In genomic region chr22:31106001-31106571, GRCh38 we compare ENCODE assay signal across 9 cellular contexts. TPM values are rescaled to one million over a fixed set of nuclear protein-coding genes. Genes with fewer than 3 reads are reported as not detected.
DNase-seq lines count a peak whose midpoint lies in the region; ATAC-seq, FAIRE-seq and TF ChIP-seq lines count a peak whose summit lies in the region.
"Had no signal": no experiment of that assay in that cellular context is flagged by ENCODE, and none has a peak within 500 bp of the region (broad histone marks: within the 10 kb centered on the region; RNA-seq: fewer than 3 reads in every experiment).

No MANE protein-coding gene starts in this region.

- peaks cover 19% of the 10 kb centered on the region for H3K36me3 ChIP-seq in right atrium auricular region

- no peaks in the 10 kb centered on the region for H3K9me3 ChIP-seq in right atrium auricular region

- H3K4me1 ChIP-seq in right atrium auricular region, result peaks cover 0 to 45% of the 10 kb centered on the region in 2 donors

- FAIRE-seq in frontal cortex (lab: Jason Lieb, UNC), result no peak

- ATAC-seq in Right ventricle myocardium superior (ENCODE audit: poor library complexity) (no peak), GM21528 (IDR thresholded peaks at IDR 0.05; ENCODE audit: low FRiP score, unreplicated experiment) (no peak)

- H3K27me3 ChIP-seq in right atrium auricular region, result no peaks in the 10 kb centered on the region

- peak overlapping the region; percentile 68 to 83 for H3K4me3 ChIP-seq in right atrium auricular region
- peak overlapping the region; percentile 92 for H3K4me3 ChIP-seq in choroid plexus epithelial cell (ENCODE audit: low read depth, low read length)

- no peak for DNase-seq in right atrium auricular region (ENCODE audit: low spot score)
- no peak for DNase-seq in Right ventricle myocardium superior
- DNase-seq in choroid plexus epithelial cell (ENCODE audit: low read depth), result no peak
- peak; percentile 36 for DNase-seq in myocyte (ENCODE audit: low read depth)
- no peak for DNase-seq in frontal cortex (ENCODE audit: low spot score in 2 of 2)
- no peak for DNase-seq in AG20443 (ENCODE audit: low spot score)
- no peak for DNase-seq in stimulated activated CD4-positive, alpha-beta T cell treated with anti-CD3 and anti-CD28 coated beads, Interleukin-4, amount 100 ng/mL, for 1 hour

- H3K27ac ChIP-seq in right atrium auricular region, result peak overlapping the region; percentile 94 to 98

- TF ChIP-seq CTCF in right atrium auricular region (IDR thresholded peaks at IDR 0.05) (no peak), choroid plexus epithelial cell (conservative IDR thresholded peaks at IDR 0.05; ENCODE audit: low read depth, low read length) (peak; percentile 20)

- intact Hi-C loops in Right ventricle myocardium superior (cut with DNase I), result loop anchor here (10.0 kb wide), 1 partner anchor 109 kb away; the partner anchor contains the start of gene LIMK2

RNA-seq across cellular contexts. Expression of gene SELENOM, which starts 1.3 kb away (rescaled TPM):
- total RNA-seq in right atrium auricular region (100 to 1,000 TPM; 133 to 358 TPM), Right ventricle myocardium superior (43.4 TPM), myocyte (223 and 238 TPM in 2 replicates), frontal cortex (11.8 TPM)
- polyA plus RNA-seq in myocyte (2012), result 257 TPM

RNA-seq across cellular contexts. Expression of gene INPP5J, which starts 16.7 kb away (rescaled TPM):
- total RNA-seq in right atrium auricular region, result 10 to 100 TPM; 17.6 to 26.3 TPM
- 15.4 TPM for total RNA-seq in Right ventricle myocardium superior
- total RNA-seq in myocyte, result 0.40 and 0.57 TPM in 2 replicates
- 0.61 TPM for polyA plus RNA-seq in myocyte (2012)
- total RNA-seq in frontal cortex, result 2.0 TPM

RNA-seq across cellular contexts. Expression of gene SMTN, which starts 25.0 kb away (rescaled TPM):
- 100 to 1,000 TPM in 1 of 2 donors, 10 to 100 TPM in 1; 81.4 to 183 TPM for total RNA-seq in right atrium auricular region
- 256 TPM for total RNA-seq in Right ventricle myocardium superior
- total RNA-seq in myocyte, result 210 and 293 TPM in 2 replicates
- 66.0 TPM for polyA plus RNA-seq in myocyte (2012)
- 9.0 TPM for total RNA-seq in frontal cortex

RNA-seq across cellular contexts. Expression of gene PLA2G3, which starts 34.2 kb away (rescaled TPM):
- total RNA-seq in right atrium auricular region, result not detected
- total RNA-seq in Right ventricle myocardium superior, result not detected
- total RNA-seq in myocyte, result 0.21 and 1.7 TPM in 2 replicates
- polyA plus RNA-seq in myocyte (2012), result 0.35 TPM
- total RNA-seq in frontal cortex, result under 0.01 TPM
- total RNA-seq: lung microvascular endothelial cell had no signal

RNA-seq across cellular contexts. Expression of gene RNF185, which starts 53.9 kb away (rescaled TPM):
- total RNA-seq in right atrium auricular region (10 to 100 TPM; 17.6 to 26.8 TPM), Right ventricle myocardium superior (17.7 TPM), myocyte (26.6 and 30.3 TPM in 2 replicates), frontal cortex (27.7 TPM)
- 44.1 TPM for polyA plus RNA-seq in myocyte (2012)
